ENCODE assay signal across 25 cellular contexts in genomic region chr16:72963921-72964320, GRCh38.
DNase-seq lines count a peak whose midpoint lies in the region; ATAC-seq and TF ChIP-seq lines count a peak whose summit lies in the region.
"Had no signal": no experiment of that assay in that cellular context is flagged by ENCODE, and none has a peak within 500 bp of the region (broad histone marks: within the 10 kb centered on the region; RNA-seq: fewer than 3 reads in every experiment).

No MANE protein-coding gene starts in this region.

- H3K9me2 ChIP-seq in GM23338 (ENCODE audit: insufficient read depth): no peaks in the 10 kb centered on the region

- H3K27ac ChIP-seq in GM23338 (ENCODE audit: low read depth): no peak overlapping the region
- H3K27ac ChIP-seq: ascending aorta, esophagus muscularis mucosa, left ventricle myocardium inferior, neutrophil, spleen, stomach, transverse colon had no signal

- DNase-seq in GM23338 (ENCODE audit: low spot score): no peak
- DNase-seq in adipocyte (ENCODE audit: low read depth): peak; percentile 44
- DNase-seq in fibroblast of peridontal ligament (ENCODE audit: extremely low read depth): peak; percentile 9
- DNase-seq in osteocyte (ENCODE audit: extremely low spot score, unreplicated experiment): no peak
- no peak for DNase-seq in HEK293T (ENCODE audit: extremely low spot score)
- no peak for DNase-seq in GM13977 (ENCODE audit: low spot score)
- DNase-seq: activated CD4-positive, alpha-beta T cell treated with anti-CD3 and anti-CD28 coated beads, Interleukin-2, amount 50 U/mL, for 4 hours; activated naive CD4-positive, alpha-beta T cell; BE2C; effector memory CD8-positive, alpha-beta T cell; left ventricle myocardium inferior; mucosa of descending colon; NCI-H187; NCI-H2227 treated with DMSO at 0.1 percent for 48 hours; PC-3; SIG-M5; spleen; stomach; T-helper 2 cell; transverse colon had no signal

- no peak overlapping the region for H3K9ac ChIP-seq in adipocyte (ENCODE audit: low read length)

- H3K27ac Mint-ChIP-seq in GM23338: no peak overlapping the region
- H3K27ac Mint-ChIP-seq in osteocyte (ENCODE audit: unreplicated experiment): peak overlapping the region; percentile 64
- H3K27ac Mint-ChIP-seq: effector memory CD8-positive, alpha-beta T cell had no signal

- H3K4me3 ChIP-seq in GM23338 (no peak overlapping the region), adipocyte (ENCODE audit: low read length) (no peak overlapping the region)
- H3K4me3 ChIP-seq: ascending aorta, esophagus muscularis mucosa, K562, left ventricle myocardium inferior, mucosa of descending colon, spleen, stomach, transverse colon had no signal

- H3K79me2 ChIP-seq in GM23338 (replicated peaks; ENCODE audit: insufficient read depth): no peaks in the 10 kb centered on the region

- CTCF ChIA-PET in HEK293T (lab: Yijun Ruan, JAX): no interaction called here

- H3K9me3 Mint-ChIP-seq in GM23338 (no peaks in the 10 kb centered on the region; the same call in 2 of the 3 replicates), osteocyte (ENCODE audit: unreplicated experiment) (no peaks in the 10 kb centered on the region)

- H3K4me1 ChIP-seq in GM23338 (ENCODE audit: insufficient read depth) (no peaks in the 10 kb centered on the region), adipocyte (ENCODE audit: control insufficient read depth, insufficient read depth, low read length) (peaks cover 14% of the 10 kb centered on the region)
- H3K4me1 ChIP-seq: spleen had no signal

- no peak overlapping the region for H3K4me3 Mint-ChIP-seq in GM23338
- no peak overlapping the region for H3K4me3 Mint-ChIP-seq in osteocyte (ENCODE audit: unreplicated experiment)
- H3K4me3 Mint-ChIP-seq: effector memory CD8-positive, alpha-beta T cell had no signal

- TF ChIP-seq POLR2A in GM18505 (IDR thresholded peaks at IDR 0.05; ENCODE audit: borderline replicate concordance, extremely low read depth, insufficient read depth, insufficient read length): no peak

- H4K20me1 ChIP-seq in GM23338 (replicated peaks; ENCODE audit: insufficient read depth): no peaks in the 10 kb centered on the region

- no peaks in the 10 kb centered on the region for H3K9me3 ChIP-seq in adipocyte (ENCODE audit: control insufficient read depth, low read length)
- H3K9me3 ChIP-seq: ascending aorta, BE2C, esophagus muscularis mucosa, left ventricle myocardium inferior, mucosa of descending colon, neutrophil, stomach, transverse colon had no signal

- TF ChIP-seq CTCF in GM23338 (conservative IDR thresholded peaks at IDR 0.05; ENCODE audit: low read depth in 2 of 2) (no peak), osteocyte (IDR thresholded peaks at IDR 0.05) (no peak), GM13977 (IDR thresholded peaks at IDR 0.05; ENCODE audit: extremely low read depth, insufficient read depth, missing control alignments) (no peak)

- no peaks in the 10 kb centered on the region for H3F3A ChIP-seq in GM23338 (replicated peaks; ENCODE audit: low read depth)

- no peak overlapping the region for H3K4me2 ChIP-seq in GM23338

- H3K27me3 ChIP-seq in GM23338 (ENCODE audit: insufficient read depth) (no peaks in the 10 kb centered on the region), adipocyte (replicated peaks; ENCODE audit: control insufficient read depth, insufficient read depth, low read length) (no peaks in the 10 kb centered on the region)
- H3K27me3 ChIP-seq: ascending aorta, BE2C, esophagus muscularis mucosa, neutrophil, spleen, stomach, transverse colon had no signal

- POLR2A ChIA-PET in HEK293T (lab: Yijun Ruan, JAX): no interaction called here

- H3K4me1 Mint-ChIP-seq in GM23338 (peaks cover 7% of the 10 kb centered on the region; the same call in 1 of the 3 replicates), osteocyte (ENCODE audit: unreplicated experiment) (peaks cover 62% of the 10 kb centered on the region)

- H2AFZ ChIP-seq in GM23338: no peak overlapping the region

- ATAC-seq in GM23338 (peak; percentile 20; the same call in 1 of the 3 replicates), GM18505 (IDR thresholded peaks at IDR 0.05; ENCODE audit: unreplicated experiment) (no peak)
- ATAC-seq: effector memory CD8-positive, alpha-beta T cell; K562; mucosa of descending colon; PC-3 had no signal

- in situ Hi-C loops in GM13977 (cut with MboI; ENCODE audit: low pct_unique_long_range_greater_than_20kb, low sequenced_read_pairs, unreplicated experiment): no loop called here

- H3K27me3 Mint-ChIP-seq in GM23338 (ENCODE audit: insufficient read depth, low read depth, poor library complexity): peaks cover 16% of the 10 kb centered on the region
- H3K27me3 Mint-ChIP-seq in osteocyte (ENCODE audit: unreplicated experiment): no peaks in the 10 kb centered on the region
- H3K27me3 Mint-ChIP-seq: effector memory CD8-positive, alpha-beta T cell had no signal

- H3K36me3 Mint-ChIP-seq in GM23338 (ENCODE audit: low read depth) (no peaks in the 10 kb centered on the region), osteocyte (ENCODE audit: unreplicated experiment) (peaks cover 34% of the 10 kb centered on the region)

- H3K36me3 ChIP-seq in GM23338 (ENCODE audit: insufficient read depth) (no peaks in the 10 kb centered on the region), adipocyte (ENCODE audit: control insufficient read depth, insufficient read depth, low read length, severe bottlenecking) (peaks cover 6% of the 10 kb centered on the region)
- H3K36me3 ChIP-seq: neutrophil had no signal

TF ChIP-seq in HEK293T, 16 proteins besides CTCF, POLR2A, EP300 and RAD21:
- TF ChIP-seq PKNOX1 (IDR thresholded peaks at IDR 0.05): no peak
- no peak for TF ChIP-seq ZNF384 (IDR thresholded peaks at IDR 0.05)
- no peak for TF ChIP-seq BHLHE40 (IDR thresholded peaks at IDR 0.05; ENCODE audit: borderline replicate concordance)
- TF ChIP-seq L3MBTL2 (conservative IDR thresholded peaks at IDR 0.05): no peak
- TF ChIP-seq FOXM1 (IDR thresholded peaks at IDR 0.05; ENCODE audit: borderline replicate concordance): no peak
- TF ChIP-seq SP1 (IDR thresholded peaks at IDR 0.05): no peak
- TF ChIP-seq CTBP1 (IDR thresholded peaks at IDR 0.05; ENCODE audit: borderline replicate concordance): no peak
- TF ChIP-seq ELF4 (IDR thresholded peaks at IDR 0.05): no peak
- no peak for TF ChIP-seq FOXK2 (IDR thresholded peaks at IDR 0.05)
- no peak for TF ChIP-seq NFRKB (IDR thresholded peaks at IDR 0.05)

Comparison
In these comparisons a context has a peak if more than half of its experiments do, and no peak if none do; other contexts are left out.
1. DNase-seq: peak in adipocyte (single experiment) and fibroblast of peridontal ligament (single experiment); none in GM23338 (single experiment), osteocyte (single experiment), HEK293T (single experiment) and GM13977 (single experiment).